8 cellular contexts compared by ENCODE assay signal in genomic region chr7:100897111-100897608, GRCh38. TPM values are rescaled to one million over a fixed set of nuclear protein-coding genes. Genes with fewer than 3 reads are reported as not detected.
A peak's percentile ranks its signal among the peaks of the same experiment; 100 is the strongest.
DNase-seq lines count a peak whose midpoint lies in the region; ATAC-seq and TF ChIP-seq lines count a peak whose summit lies in the region.

No MANE protein-coding gene starts in this region.

- intact Hi-C loops in Panc1 (cut with micrococcal nuclease; ENCODE audit: unreplicated experiment) (loop anchor here (2.0 to 5.0 kb wide), 2 partner anchors 162 to 180 kb away; no protein-coding TSS in a partner anchor), sciatic nerve (cut with DNase I) (loop anchor here (5.0 kb wide), 1 partner anchor 160 kb away; no protein-coding TSS in a partner anchor)

- no peak for DNase-seq in Panc1 (ENCODE audit: low read depth, low spot score)
- DNase-seq in adipocyte (ENCODE audit: low read depth): peak; percentile 80
- peak; percentile 58 for DNase-seq in hepatic stellate cell (ENCODE audit: low spot score)
- no peak for DNase-seq in sciatic nerve (ENCODE audit: low spot score)
- DNase-seq in SHP77 treated with DMSO at 0.1 percent for 48 hours (lab: John Stamatoyannopoulos, UW): no peak
- DNase-seq in SIG-M5 treated with dmso at 0.1 percent for 504 hours (lab: John Stamatoyannopoulos, UW; ENCODE audit: unreplicated experiment): no peak

- no peak overlapping the region for H3K9ac ChIP-seq in adipocyte (ENCODE audit: low read length)

- H3K4me1 ChIP-seq in Panc1 (ENCODE audit: control insufficient read depth, insufficient read depth, low read length): peaks cover 14% of the 10 kb centered on the region
- H3K4me1 ChIP-seq in adipocyte (ENCODE audit: control insufficient read depth, insufficient read depth, low read length): peaks cover 6% of the 10 kb centered on the region

- POLR2A ChIA-PET in Panc1 (lab: Charles Lee): interaction anchor here (0.8 kb wide), 1 partner anchor 11 kb away, joined by 4 read pairs; no protein-coding TSS in a partner anchor

- H3K36me3 ChIP-seq in Panc1 (ENCODE audit: control insufficient read depth, insufficient read depth, low read length) (no peaks in the 10 kb centered on the region), adipocyte (ENCODE audit: control insufficient read depth, insufficient read depth, low read length, severe bottlenecking) (peaks cover 5% of the 10 kb centered on the region)

- CTCF ChIA-PET in Panc1 (lab: Charles Lee): no interaction called here

- no peaks in the 10 kb centered on the region for H3K9me3 ChIP-seq in Panc1 (ENCODE audit: control insufficient read depth, insufficient read depth, low read depth, low read length)
- H3K9me3 ChIP-seq in adipocyte (ENCODE audit: control insufficient read depth, low read length): no peaks in the 10 kb centered on the region

- peak overlapping the region; percentile 38 to 50 for H3K4me3 ChIP-seq in Panc1 (ENCODE audit: low read depth in 2 of 2, low read length in 2 of 2)
- H3K4me3 ChIP-seq in adipocyte (ENCODE audit: low read length): no peak overlapping the region

- ATAC-seq in Panc1: peak; percentile 56
- peak; percentile 46 for ATAC-seq in sciatic nerve
- no peak for ATAC-seq in GM18519 (IDR thresholded peaks at IDR 0.05; ENCODE audit: low FRiP score, unreplicated experiment)

- no TSS peak for BruUV-seq in Panc1 (replicated peaks; lab: Mats Ljungman, UMichigan)

- H3K27me3 ChIP-seq in Panc1 (ENCODE audit: control insufficient read depth, insufficient read depth, low read length) (no peaks in the 10 kb centered on the region; the same call in 1 of the 2 replicates), adipocyte (replicated peaks; ENCODE audit: control insufficient read depth, insufficient read depth, low read length) (peaks cover 34% of the 10 kb centered on the region)

- peak; percentile 80 for TF ChIP-seq CTCF in GM12873 (IDR thresholded peaks at IDR 0.05; ENCODE audit: insufficient read depth, low read depth, low read length, missing control alignments)
- peak; percentile 94 for TF ChIP-seq CTCF in Panc1 (IDR thresholded peaks at IDR 0.05)

- in situ Hi-C loops in Panc1 (cut with HindIII; ENCODE audit: low pct_unique_long_range_greater_than_20kb, low sequenced_read_pairs): no loop called here

- H3K27ac ChIP-seq in Panc1 (ENCODE audit: low read length): no peak overlapping the region; the same call in 1 of the 2 replicates

RNA-seq across cellular contexts. Expression of gene ACHE, which starts 1.5 kb away (rescaled TPM):
- 10.4 TPM for total RNA-seq in Panc1 (2021; ENCODE audit: unreplicated experiment)
- polyA plus RNA-seq in Panc1 (2012; ENCODE audit: insufficient read length): 25.9 TPM
- 0.94 TPM for total RNA-seq in sciatic nerve

RNA-seq across cellular contexts. Expression of gene UFSP1, which starts 7.6 kb away (rescaled TPM):
- total RNA-seq in Panc1 (2021; ENCODE audit: unreplicated experiment) (3.3 TPM), sciatic nerve (2.9 TPM)
- 6.2 TPM for polyA plus RNA-seq in Panc1 (2012; ENCODE audit: insufficient read length)

RNA-seq across cellular contexts. Expression of gene SRRT, which starts 22.3 kb away (rescaled TPM):
- total RNA-seq in Panc1 (2021; ENCODE audit: unreplicated experiment): 248 TPM
- polyA plus RNA-seq in Panc1 (2012; ENCODE audit: insufficient read length): 234 TPM
- 114 TPM for total RNA-seq in sciatic nerve

RNA-seq across cellular contexts. Expression of gene TRIP6, which starts 30.0 kb away (rescaled TPM):
- 3.2 TPM for total RNA-seq in Panc1 (2021; ENCODE audit: unreplicated experiment)
- polyA plus RNA-seq in Panc1 (2012; ENCODE audit: insufficient read length): 1.3 TPM
- 62.6 TPM for total RNA-seq in sciatic nerve

RNA-seq across cellular contexts. Expression of gene SLC12A9, which starts 44.6 kb away (rescaled TPM):
- 31.1 TPM for total RNA-seq in Panc1 (2021; ENCODE audit: unreplicated experiment)
- 37.1 TPM for polyA plus RNA-seq in Panc1 (2012; ENCODE audit: insufficient read length)
- 28.7 TPM for total RNA-seq in sciatic nerve

Comparison
In these comparisons a context has a peak if more than half of its experiments do, and no peak if none do; other contexts are left out.
1. DNase-seq: peak in adipocyte (single experiment) and hepatic stellate cell (single experiment); none in Panc1 (single experiment), sciatic nerve (single experiment), SHP77 treated with DMSO at 0.1 percent for 48 hours (single experiment) and SIG-M5 treated with dmso at 0.1 percent for 504 hours (single experiment).